ENCODE assay signal across 8 cellular contexts in the genomic region with DNA sequence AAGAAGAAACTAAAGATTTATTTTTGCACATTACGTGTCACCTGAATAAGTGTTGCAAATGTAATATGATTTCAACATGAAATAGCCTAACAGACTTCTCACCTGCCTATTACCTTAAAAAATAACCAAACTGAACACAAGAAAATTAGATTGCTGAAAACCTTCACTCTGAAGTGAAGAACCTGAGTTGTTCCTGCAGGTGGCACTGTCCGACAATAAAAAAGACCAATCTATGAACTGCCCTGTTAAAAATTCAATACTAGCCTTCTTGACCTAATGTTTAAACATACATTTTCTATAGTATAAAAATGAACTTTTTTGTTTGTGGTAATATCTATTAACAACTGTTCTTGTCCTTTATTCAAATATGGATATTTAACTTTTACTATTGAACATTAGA.
DNase-seq lines count a peak whose midpoint lies in the region; ATAC-seq, FAIRE-seq and TF ChIP-seq lines count a peak whose summit lies in the region.

No MANE protein-coding gene starts in this region.

- FAIRE-seq in pancreas (lab: Jason Lieb, UNC): peak; percentile 99

- H3K4me3 ChIP-seq in BJ (ENCODE audit: low read depth, low read length) (no peak overlapping the region), KMS-11 (IDR thresholded peaks at IDR 0.05; ENCODE audit: insufficient read depth, low read depth, low read length) (no peak overlapping the region), pancreas (no peak overlapping the region)

- H3K4me1 ChIP-seq in KMS-11 (ENCODE audit: low read depth, poor library complexity, severe bottlenecking): no peaks in the 10 kb centered on the region
- H3K4me1 ChIP-seq in pancreas: no peaks in the 10 kb centered on the region

- H3K27ac ChIP-seq in KMS-11: no peak overlapping the region
- no peak overlapping the region for H3K27ac ChIP-seq in pancreas

- no peaks in the 10 kb centered on the region for H3K79me2 ChIP-seq in KMS-11 (ENCODE audit: insufficient read depth, low read depth)

- CTCF ChIA-PET in BJ (lab: Yijun Ruan, JAX): interaction anchor here (0.6 to 1.7 kb wide), 5 partner anchors 11 to 747 kb away, joined by 3 to 11 read pairs (median 3); no protein-coding TSS in a partner anchor

- POLR2A ChIA-PET in BJ (lab: Charles Lee): no interaction called here

- H3K27me3 ChIP-seq in BJ (ENCODE audit: control insufficient read depth, insufficient read depth, low read length): no peaks in the 10 kb centered on the region
- no peaks in the 10 kb centered on the region for H3K27me3 ChIP-seq in KMS-11 (ENCODE audit: insufficient read depth, low read depth)
- no peaks in the 10 kb centered on the region for H3K27me3 ChIP-seq in pancreas

- H3K36me3 ChIP-seq in BJ (ENCODE audit: control insufficient read depth, insufficient read depth, low read length) (no peaks in the 10 kb centered on the region), KMS-11 (ENCODE audit: insufficient read depth) (no peaks in the 10 kb centered on the region), pancreas (no peaks in the 10 kb centered on the region)

- ATAC-seq in SK-N-SH treated with all-trans-retinoic acid at 6 μM for 48 hours (peak; percentile 66; the same call in 2 of the 3 replicates), esophagus mucosa (peak; percentile 52), pancreas (peak in 3 of 4 donors; percentile 69 to 81 (median 73)), HG02970 (IDR thresholded peaks at IDR 0.05; ENCODE audit: low FRiP score, unreplicated experiment) (no peak), HG02840 (IDR thresholded peaks at IDR 0.05; ENCODE audit: low FRiP score, unreplicated experiment) (no peak)

- no peak overlapping the region for H2AFZ ChIP-seq in KMS-11 (ENCODE audit: low read depth)

- H3K9ac ChIP-seq in KMS-11: no peak overlapping the region

- 9 to 10% methylated on average over 2 of the region's 2 CpGs for WGBS in pancreas, 2 donors

- no peaks in the 10 kb centered on the region for H4K20me1 ChIP-seq in KMS-11 (ENCODE audit: insufficient read depth)

- no peaks in the 10 kb centered on the region for H3K9me3 ChIP-seq in pancreas

- intact Hi-C loops in pancreas (cut with DNase I): loop anchor here in 2 of 3 donors (5.0 to 10.0 kb wide), 3 partner anchors 738 to 818 kb away; partner anchors contain the start of gene ANOS1 (in 1 of the 2)

- DNase-seq in BJ (ENCODE audit: low read depth) (no peak), pancreas (peak in 2 of 6 donors; percentile 3 to 34)

- TF ChIP-seq CTCF in BJ (IDR thresholded peaks at IDR 0.05; ENCODE audit: insufficient read depth, low read depth, low read length) (peak; percentile 42), GM12873 (IDR thresholded peaks at IDR 0.05; ENCODE audit: insufficient read depth, low read depth, low read length, missing control alignments) (peak; percentile 50), KMS-11 (conservative IDR thresholded peaks at IDR 0.05; ENCODE audit: low read depth, low read length) (peak; percentile 45; the same call in 1 of the 2 replicates), pancreas (IDR thresholded peaks at IDR 0.05) (peak; percentile 20 to 62 (median 42))

- H3K4me2 ChIP-seq in KMS-11: no peak overlapping the region

TF ChIP-seq in SK-N-SH treated with all-trans-retinoic acid at 6 μM for 48 hours, 23 proteins besides CTCF, POLR2A, EP300 and RAD21:
- TF ChIP-seq PPARA (CRISPR knock-in tag; IDR thresholded peaks at IDR 0.05; ENCODE audit: borderline replicate concordance): no peak
- TF ChIP-seq ISL1 (CRISPR knock-in tag; IDR thresholded peaks at IDR 0.05): no peak
- no peak for TF ChIP-seq CSDC2 (CRISPR knock-in tag; IDR thresholded peaks at IDR 0.05)
- TF ChIP-seq RARB (CRISPR knock-in tag; IDR thresholded peaks at IDR 0.05): no peak
- TF ChIP-seq, protein P1, sequence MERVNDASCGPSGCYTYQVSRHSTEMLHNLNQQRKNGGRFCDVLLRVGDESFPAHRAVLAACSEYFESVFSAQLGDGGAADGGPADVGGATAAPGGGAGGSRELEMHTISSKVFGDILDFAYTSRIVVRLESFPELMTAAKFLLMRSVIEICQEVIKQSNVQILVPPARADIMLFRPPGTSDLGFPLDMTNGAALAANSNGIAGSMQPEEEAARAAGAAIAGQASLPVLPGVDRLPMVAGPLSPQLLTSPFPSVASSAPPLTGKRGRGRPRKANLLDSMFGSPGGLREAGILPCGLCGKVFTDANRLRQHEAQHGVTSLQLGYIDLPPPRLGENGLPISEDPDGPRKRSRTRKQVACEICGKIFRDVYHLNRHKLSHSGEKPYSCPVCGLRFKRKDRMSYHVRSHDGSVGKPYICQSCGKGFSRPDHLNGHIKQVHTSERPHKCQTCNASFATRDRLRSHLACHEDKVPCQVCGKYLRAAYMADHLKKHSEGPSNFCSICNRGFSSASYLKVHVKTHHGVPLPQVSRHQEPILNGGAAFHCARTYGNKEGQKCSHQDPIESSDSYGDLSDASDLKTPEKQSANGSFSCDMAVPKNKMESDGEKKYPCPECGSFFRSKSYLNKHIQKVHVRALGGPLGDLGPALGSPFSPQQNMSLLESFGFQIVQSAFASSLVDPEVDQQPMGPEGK (CRISPR knock-in tag; IDR thresholded peaks at IDR 0.05; ENCODE audit: borderline replicate concordance): no peak
- no peak for TF ChIP-seq TOX (CRISPR knock-in tag; IDR thresholded peaks at IDR 0.05; ENCODE audit: borderline replicate concordance)
- TF ChIP-seq SNAI2 (CRISPR knock-in tag; IDR thresholded peaks at IDR 0.05): no peak
- no peak for TF ChIP-seq BACH2 (CRISPR knock-in tag; IDR thresholded peaks at IDR 0.05; ENCODE audit: borderline replicate concordance)
- TF ChIP-seq ZC3H10 (CRISPR knock-in tag; IDR thresholded peaks at IDR 0.05): no peak

Comparison
In these comparisons a context has a peak if more than half of its experiments do, and no peak if none do; other contexts are left out.
1. ATAC-seq: peak in SK-N-SH treated with all-trans-retinoic acid at 6 μM for 48 hours (single experiment), esophagus mucosa (single experiment) and pancreas (3 of 4); none in HG02970 (single experiment) and HG02840 (single experiment).
2. Peak in every context shown above with its lines, with median percentiles within 50 percentile points of each other: CTCF ChIP-seq.